ENCODE assay signal across 6 cellular contexts in the genomic region with DNA sequence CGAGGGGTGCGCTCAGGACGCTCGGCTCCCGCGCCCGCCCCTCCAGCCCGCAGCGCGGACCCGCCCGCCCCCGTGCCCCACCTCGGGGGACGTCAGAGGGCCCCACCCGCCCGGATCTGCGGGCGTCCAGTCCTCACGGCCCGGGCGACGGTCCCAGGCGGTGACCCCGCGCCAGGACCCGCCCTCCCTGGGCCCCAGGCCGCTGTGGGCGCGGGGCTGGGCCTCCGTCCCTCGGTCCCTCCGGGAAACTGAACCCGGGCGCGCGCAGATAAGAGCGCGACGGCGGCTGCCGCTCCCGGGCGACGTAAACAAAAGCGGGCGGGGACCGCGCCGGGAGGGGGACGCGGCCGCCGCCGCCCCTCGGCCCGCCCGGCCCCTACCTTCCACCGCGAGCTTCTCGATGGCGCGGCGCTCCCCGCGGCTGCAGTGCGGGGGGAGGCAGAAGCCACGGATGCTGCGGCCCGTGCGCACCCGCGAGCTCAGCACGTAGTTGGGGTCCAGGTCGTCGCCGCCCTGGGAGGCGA. TPM values are rescaled to one million over a fixed set of nuclear protein-coding genes. Genes with fewer than 3 reads are reported as not detected.
DNase-seq lines count a peak whose midpoint lies in the region; ATAC-seq and TF ChIP-seq lines count a peak whose summit lies in the region.

No MANE protein-coding gene starts in this region.

- H3K27me3 Mint-ChIP-seq in CD8-positive, alpha-beta memory T cell, result peaks cover 4 to 9% of the 10 kb centered on the region in 2 donors

- H4K20me1 ChIP-seq in PC-3 (ENCODE audit: low read length), result peaks cover 7% of the 10 kb centered on the region; the same call in 1 of the 2 replicates

- POLR2A ChIA-PET in CD8-positive, alpha-beta memory T cell (lab: Charles Lee), result interaction anchor here (1.7 kb wide), 1 partner anchor 10 kb away, joined by 5 read pairs; no protein-coding TSS in a partner anchor
- POLR2A ChIA-PET in PC-3 (lab: Charles Lee; ENCODE audit: unreplicated experiment), result interaction anchor here (0.6 to 1.1 kb wide), 3 partner anchors 31 to 50 kb away, joined by 4 to 5 read pairs (median 4); no protein-coding TSS in a partner anchor

- peak in 1 of 5 donors; percentile 54 for DNase-seq in CD8-positive, alpha-beta memory T cell
- DNase-seq in PC-3 (peak; percentile 32), kidney epithelial cell (ENCODE audit: low read depth) (no peak), inferior parietal cortex (ENCODE audit: extremely low spot score) (no peak), globus pallidus (ENCODE audit: low spot score) (no peak), AG20443 (ENCODE audit: low spot score) (no peak)

- H3K9me2 ChIP-seq in PC-3 (replicated peaks; ENCODE audit: low read length), result no peaks in the 10 kb centered on the region

- H3K27ac ChIP-seq in CD8-positive, alpha-beta memory T cell (ENCODE audit: low read depth, low read length), result no peak overlapping the region
- no peak overlapping the region for H3K27ac ChIP-seq in PC-3 (ENCODE audit: low read length)

- 0 out of 2 replicates have a peak, but pooled peaks cover 4% of the 10 kb centered on the region for H3K79me2 ChIP-seq in PC-3 (ENCODE audit: low read length)

- H3K4me1 Mint-ChIP-seq in CD8-positive, alpha-beta memory T cell, result peaks cover 0 to 12% (median 5%) of the 10 kb centered on the region in 3 donors

- intact Hi-C loops in PC-3 (cut with micrococcal nuclease), result loop anchor here (1.0 kb wide), 1 partner anchor 25 kb away; no protein-coding TSS in a partner anchor

- CTCF ChIA-PET in CD8-positive, alpha-beta memory T cell (lab: Charles Lee), result interaction anchor here (1.0 to 5.5 kb wide), 3 partner anchors 8 to 26 kb away, joined by 3 to 61 read pairs (median 4); no protein-coding TSS in a partner anchor
- CTCF ChIA-PET in PC-3 (lab: Charles Lee), result interaction anchor here (0.6 to 1.5 kb wide), 3 partner anchors 20 to 37 kb away, joined by 4 to 8 read pairs (median 7); no protein-coding TSS in a partner anchor

- H3K27ac Mint-ChIP-seq in CD8-positive, alpha-beta memory T cell, result no peak overlapping the region

- peak; percentile 21 for ATAC-seq in PC-3

- no peaks in the 10 kb centered on the region for H3K9me3 Mint-ChIP-seq in CD8-positive, alpha-beta memory T cell

- H3K9ac ChIP-seq in PC-3 (ENCODE audit: low read length), result 0 out of 2 replicates have a peak overlapping the region, but pooled peaks have one; percentile 10

- H3K36me3 ChIP-seq in CD8-positive, alpha-beta memory T cell (ENCODE audit: insufficient read depth, low read length), result no peaks in the 10 kb centered on the region
- H3K36me3 ChIP-seq in PC-3 (ENCODE audit: low read depth, low read length) (no peaks in the 10 kb centered on the region), kidney epithelial cell (ENCODE audit: control insufficient read depth, insufficient read depth, low read length) (no peaks in the 10 kb centered on the region)

- no peak overlapping the region for H3K4me3 ChIP-seq in CD8-positive, alpha-beta memory T cell (ENCODE audit: low read length)
- H3K4me3 ChIP-seq in PC-3 (ENCODE audit: low read length) (peak overlapping the region; percentile 89), kidney epithelial cell (ENCODE audit: low read depth, low read length) (peak overlapping the region; percentile 59)

- H3K27me3 ChIP-seq in CD8-positive, alpha-beta memory T cell (ENCODE audit: insufficient read depth, low read length, poor library complexity, severe bottlenecking), result no peaks in the 10 kb centered on the region
- H3K27me3 ChIP-seq in PC-3 (ENCODE audit: low read length) (no peaks in the 10 kb centered on the region), kidney epithelial cell (ENCODE audit: control insufficient read depth, insufficient read depth, low read length) (peaks cover 12% of the 10 kb centered on the region)

- no peaks in the 10 kb centered on the region for H3K9me3 ChIP-seq in CD8-positive, alpha-beta memory T cell (ENCODE audit: low read length)
- no peaks in the 10 kb centered on the region for H3K9me3 ChIP-seq in PC-3 (ENCODE audit: low read length)

- peak overlapping the region; percentile 99 for H3K4me2 ChIP-seq in PC-3 (ENCODE audit: low read length)

- no peaks in the 10 kb centered on the region for H3K36me3 Mint-ChIP-seq in CD8-positive, alpha-beta memory T cell

- no peaks in the 10 kb centered on the region for H3F3A ChIP-seq in PC-3 (ENCODE audit: low read length, unreplicated experiment)

- no TSS peak for BruUV-seq in PC-3 (replicated peaks; lab: Mats Ljungman, UMichigan)

- TF ChIP-seq CTCF in PC-3 (conservative IDR thresholded peaks at IDR 0.05; ENCODE audit: low read depth, low read length) (no peak), kidney epithelial cell (IDR thresholded peaks at IDR 0.05; ENCODE audit: insufficient read depth, low read length, poor library complexity, severe bottlenecking) (no peak)

- peaks cover 13% of the 10 kb centered on the region for H3K4me1 ChIP-seq in CD8-positive, alpha-beta memory T cell (ENCODE audit: insufficient read depth, low read length)
- H3K4me1 ChIP-seq in PC-3 (ENCODE audit: insufficient read depth, low read length), result peaks cover 9% of the 10 kb centered on the region

- H3K4me3 Mint-ChIP-seq in CD8-positive, alpha-beta memory T cell, result peak overlapping the region in 4 of 7 donors; percentile 41 to 59 (median 52)

- H2AFZ ChIP-seq in PC-3 (ENCODE audit: low read length), result peak overlapping the region; percentile 63

RNA-seq across cellular contexts. Expression of gene CKB, which starts 1.1 kb away (rescaled TPM):
- 1 to 10 TPM; 1.5 to 2.7 TPM for total RNA-seq in CD8-positive, alpha-beta memory T cell
- polyA plus RNA-seq in CD8-positive, alpha-beta memory T cell, result 1.1 TPM
- total RNA-seq in PC-3 (2014; rRNA removed) (299 and 324 TPM in 2 replicates), kidney epithelial cell (67.7 and 78.7 TPM in 2 replicates)

RNA-seq across cellular contexts. Expression of gene TRMT61A, which starts 7.5 kb away (rescaled TPM):
- 10 to 100 TPM; 28.4 to 29.5 TPM for total RNA-seq in CD8-positive, alpha-beta memory T cell
- 8.2 TPM for polyA plus RNA-seq in CD8-positive, alpha-beta memory T cell
- total RNA-seq in PC-3 (2014; rRNA removed) (51.2 and 72.9 TPM in 2 replicates), kidney epithelial cell (15.6 and 17.1 TPM in 2 replicates)

RNA-seq across cellular contexts. Expression of gene BAG5, which starts 41.0 kb away (rescaled TPM):
- 10 to 100 TPM; 35.9 to 38.1 TPM for total RNA-seq in CD8-positive, alpha-beta memory T cell
- 40.7 TPM for polyA plus RNA-seq in CD8-positive, alpha-beta memory T cell
- total RNA-seq in PC-3 (2014; rRNA removed) (28.1 and 33.0 TPM in 2 replicates), kidney epithelial cell (37.9 and 40.8 TPM in 2 replicates)

RNA-seq across cellular contexts. Expression of gene COA8, which starts 41.3 kb away (rescaled TPM):
- total RNA-seq in CD8-positive, alpha-beta memory T cell, result 10 to 100 TPM; 42.9 to 43.5 TPM
- polyA plus RNA-seq in CD8-positive, alpha-beta memory T cell, result 64.4 TPM
- total RNA-seq in PC-3 (2014; rRNA removed), result 52.7 and 62.3 TPM in 2 replicates
- total RNA-seq in kidney epithelial cell, result 83.8 and 86.7 TPM in 2 replicates

Comparison
In these comparisons a context has a peak if more than half of its experiments do, and no peak if none do; other contexts are left out.
1. RNA of gene CKB, which starts 1.1 kb away (total RNA-seq): 299 to 324 TPM in PC-3 and 67.7 to 78.7 TPM in kidney epithelial cell; 1.5 to 2.7 TPM in CD8-positive, alpha-beta memory T cell; every median in the first group is over 10 times any median in the second.